9 cellular contexts compared by ENCODE assay signal in genomic region chr17:38746893-38747384, GRCh38. TPM values are rescaled to one million over a fixed set of nuclear protein-coding genes. Genes with fewer than 3 reads are reported as not detected.
DNase-seq lines count a peak whose midpoint lies in the region; ATAC-seq, FAIRE-seq and TF ChIP-seq lines count a peak whose summit lies in the region.
"Had no signal": no experiment of that assay in that cellular context is flagged by ENCODE, and none has a peak within 500 bp of the region (broad histone marks: within the 10 kb centered on the region; RNA-seq: fewer than 3 reads in every experiment).

No MANE protein-coding gene starts in this region.

- peak overlapping the region; percentile 90 for H3K9ac ChIP-seq in astrocyte (ENCODE audit: low read length)

- ATAC-seq in heart left ventricle (no peak), left cardiac atrium (no peak), lung (ENCODE audit: insufficient read depth, low FRiP score) (no peak), HG02973 (IDR thresholded peaks at IDR 0.05; ENCODE audit: unreplicated experiment) (no peak), HG02610 (IDR thresholded peaks at IDR 0.05; ENCODE audit: unreplicated experiment) (no peak)

- H3K4me1 ChIP-seq in heart left ventricle (peaks cover 5 to 89% (median 59%) of the 10 kb centered on the region in 12 donors), astrocyte (ENCODE audit: insufficient read depth, low read length) (peaks cover 50% of the 10 kb centered on the region), lung (ENCODE audit: control insufficient read depth in 2 of 2, insufficient read depth in 2 of 2, low read length in 2 of 2) (peaks cover 5 to 25% of the 10 kb centered on the region in 2 donors)

- H3K4me3 ChIP-seq in heart left ventricle = peak overlapping the region; percentile 43 to 98 (median 93)
- H3K4me3 ChIP-seq in astrocyte (ENCODE audit: insufficient read depth, low read depth, low read length) = peak overlapping the region; percentile 84
- peak overlapping the region; percentile 41 for H3K4me3 ChIP-seq in lung

- peak in 1 of 5 donors; percentile 61 for DNase-seq in heart left ventricle
- no peak for DNase-seq in left cardiac atrium
- DNase-seq in astrocyte (ENCODE audit: low read depth) = no peak
- DNase-seq in lung (ENCODE audit: low spot score) = no peak
- no peak for DNase-seq in NCI-H524 (lab: John Stamatoyannopoulos, UW)
- DNase-seq in NCI-H1092 treated with DMSO at 0.1 percent for 48 hours (lab: John Stamatoyannopoulos, UW) = no peak
- DNase-seq: activated CD4-positive, alpha-beta T cell treated with anti-CD3 and anti-CD28 coated beads, Interleukin-2, amount 50 U/mL, for 4 hours had no signal

- no peak overlapping the region for H2AFZ ChIP-seq in astrocyte (ENCODE audit: low read depth, low read length)

- H4K20me1 ChIP-seq in astrocyte (ENCODE audit: insufficient read depth, low read length) = peaks cover 52% of the 10 kb centered on the region

- 10 to 22% (median 17%) methylated on average over 13 to 18 of the region's 18 CpGs for WGBS in heart left ventricle, 4 donors
- WGBS in lung, 2 donors = 9 to 14% methylated on average over 18 of the region's 18 CpGs

- H3K4me1 Mint-ChIP-seq in astrocyte (ENCODE audit: low read depth, unreplicated experiment) = peaks cover 37% of the 10 kb centered on the region

- H3K27ac Mint-ChIP-seq in astrocyte (ENCODE audit: unreplicated experiment) = peak overlapping the region; percentile 69

- H3K36me3 ChIP-seq in heart left ventricle (no peaks in the 10 kb centered on the region), astrocyte (ENCODE audit: insufficient read depth, low read length) (no peaks in the 10 kb centered on the region), lung (ENCODE audit: control insufficient read depth in 2 of 2, insufficient read depth in 2 of 2, low read length in 2 of 2) (no peaks in the 10 kb centered on the region)

- peaks cover 64% of the 10 kb centered on the region for H3K79me2 ChIP-seq in astrocyte (ENCODE audit: insufficient read depth, low read length)

- peak overlapping the region; percentile 94 for H3K4me3 Mint-ChIP-seq in astrocyte (ENCODE audit: unreplicated experiment)

- FAIRE-seq in astrocyte (lab: Jason Lieb, UNC) = no peak

- no peaks in the 10 kb centered on the region for H3K27me3 Mint-ChIP-seq in astrocyte (ENCODE audit: low read depth, unreplicated experiment)

- intact Hi-C loops in heart left ventricle (cut with DNase I) (no loop called here), left cardiac atrium (cut with DNase I) (loop anchor here in 1 of 2 donors (5.0 kb wide), 1 partner anchor 45 kb away; no protein-coding TSS in a partner anchor)

- peaks cover 2% of the 10 kb centered on the region for H3K9me3 Mint-ChIP-seq in astrocyte (ENCODE audit: unreplicated experiment)

- H3K4me2 ChIP-seq in astrocyte (ENCODE audit: low read length) = peak overlapping the region; percentile 97

- no peak for TF ChIP-seq POLR2A in heart left ventricle (IDR thresholded peaks at IDR 0.05)

- no peaks in the 10 kb centered on the region for H3K9me3 ChIP-seq in heart left ventricle
- H3K9me3 ChIP-seq in astrocyte (ENCODE audit: insufficient read depth, low read depth, low read length) = no peaks in the 10 kb centered on the region
- H3K9me3 ChIP-seq in lung (ENCODE audit: control insufficient read depth in 2 of 2, insufficient read depth in 1 of 2, low read length in 1 of 2) = no peaks in the 10 kb centered on the region

- no peak for TF ChIP-seq CTCF in heart left ventricle (IDR thresholded peaks at IDR 0.05)
- TF ChIP-seq CTCF in astrocyte (IDR thresholded peaks at IDR 0.05; ENCODE audit: insufficient read depth, low read depth, low read length) = no peak
- no peak for TF ChIP-seq CTCF in lung (IDR thresholded peaks at IDR 0.05; ENCODE audit: control extremely low read depth, extremely low read depth)

- H3K27me3 ChIP-seq in heart left ventricle = peaks cover 0 to 27% (median 0%) of the 10 kb centered on the region in 9 donors
- H3K27me3 ChIP-seq in astrocyte (ENCODE audit: insufficient read depth, low read length) = no peaks in the 10 kb centered on the region
- H3K27me3 ChIP-seq in lung (ENCODE audit: control insufficient read depth, insufficient read depth) = no peaks in the 10 kb centered on the region

- H3K36me3 Mint-ChIP-seq in astrocyte (ENCODE audit: low read depth, unreplicated experiment) = peaks cover 3% of the 10 kb centered on the region

- H3K27ac ChIP-seq in heart left ventricle (peak overlapping the region; percentile 82 to 99 (median 94)), astrocyte (ENCODE audit: low read depth, low read length) (no peak overlapping the region), lung (ENCODE audit: low read depth in 1 of 2, low read length in 1 of 2) (peak overlapping the region in 1 of 2 donors; percentile 15)

RNA-seq across cellular contexts. Expression of gene PCGF2, which starts 1.2 kb away (rescaled TPM):
- total RNA-seq in heart left ventricle (10 to 100 TPM in 7 of 9 donors, 1 to 10 TPM in 2; 3.8 to 26.3 (median 21.9) TPM), left cardiac atrium (10 to 100 TPM; 28.2 to 45.2 TPM), astrocyte (68.2 and 73.7 TPM in 2 replicates), lung (10 to 100 TPM; 29.2 to 43.3 TPM)
- polyA plus RNA-seq in heart left ventricle (10 to 100 TPM; 16.5 to 33.6 TPM), lung (10 to 100 TPM; 17.1 to 61.4 TPM)

RNA-seq across cellular contexts. Expression of gene PSMB3, which starts 5.6 kb away (rescaled TPM):
- total RNA-seq in heart left ventricle (100 to 1,000 TPM; 145 to 305 (median 194) TPM), left cardiac atrium (100 to 1,000 TPM; 139 to 163 TPM), astrocyte (166 and 191 TPM in 2 replicates), lung (100 to 1,000 TPM in 1 of 2 donors, 10 to 100 TPM in 1; 81.3 to 175 TPM)
- polyA plus RNA-seq in heart left ventricle (100 to 1,000 TPM; 298 to 304 TPM), lung (100 to 1,000 TPM; 293 to 374 TPM)

RNA-seq across cellular contexts. Expression of gene CISD3, which starts 16.8 kb away (rescaled TPM):
- total RNA-seq in heart left ventricle = 10 to 100 TPM; 21.2 to 80.3 (median 65.4) TPM
- 10 to 100 TPM; 61.4 to 65.1 TPM for polyA plus RNA-seq in heart left ventricle
- total RNA-seq in left cardiac atrium = 10 to 100 TPM; 51.1 to 66.2 TPM
- 12.0 and 13.1 TPM in 2 replicates for total RNA-seq in astrocyte
- 10 to 100 TPM in 1 of 2 donors, 1 to 10 TPM in 1; 2.4 to 49.7 TPM for total RNA-seq in lung
- 10 to 100 TPM; 34.4 to 41.5 TPM for polyA plus RNA-seq in lung

RNA-seq across cellular contexts. Expression of gene MLLT6, which starts 41.9 kb away (rescaled TPM):
- total RNA-seq in heart left ventricle = 10 to 100 TPM; 43.6 to 91.3 (median 68.3) TPM
- polyA plus RNA-seq in heart left ventricle = 10 to 100 TPM; 35.2 to 71.1 TPM
- 10 to 100 TPM; 76.1 to 88.9 TPM for total RNA-seq in left cardiac atrium
- 18.1 and 20.9 TPM in 2 replicates for total RNA-seq in astrocyte
- total RNA-seq in lung = 100 to 1,000 TPM in 1 of 2 donors, 10 to 100 TPM in 1; 70.1 to 108 TPM
- polyA plus RNA-seq in lung = 10 to 100 TPM; 64.0 to 70.6 TPM

RNA-seq across cellular contexts. Expression of gene PIP4K2B, which starts 52.4 kb away (rescaled TPM):
- total RNA-seq in heart left ventricle (10 to 100 TPM; 39.4 to 55.0 (median 48.5) TPM), left cardiac atrium (10 to 100 TPM; 36.1 to 42.0 TPM), astrocyte (54.4 and 58.2 TPM in 2 replicates), lung (10 to 100 TPM; 42.1 to 42.3 TPM)
- polyA plus RNA-seq in heart left ventricle (10 to 100 TPM; 23.3 to 38.9 TPM), lung (10 to 100 TPM; 16.1 to 16.3 TPM)

Comparison
In these comparisons a context has a peak if more than half of its experiments do, and no peak if none do; other contexts are left out.
1. H3K4me3 ChIP-seq: peak in every context shown above with its lines; median percentile 93 in heart left ventricle; 84 in astrocyte; 41 in lung.